Comparison of ENCODE assay signal across 1 cellular context in the genomic region with DNA sequence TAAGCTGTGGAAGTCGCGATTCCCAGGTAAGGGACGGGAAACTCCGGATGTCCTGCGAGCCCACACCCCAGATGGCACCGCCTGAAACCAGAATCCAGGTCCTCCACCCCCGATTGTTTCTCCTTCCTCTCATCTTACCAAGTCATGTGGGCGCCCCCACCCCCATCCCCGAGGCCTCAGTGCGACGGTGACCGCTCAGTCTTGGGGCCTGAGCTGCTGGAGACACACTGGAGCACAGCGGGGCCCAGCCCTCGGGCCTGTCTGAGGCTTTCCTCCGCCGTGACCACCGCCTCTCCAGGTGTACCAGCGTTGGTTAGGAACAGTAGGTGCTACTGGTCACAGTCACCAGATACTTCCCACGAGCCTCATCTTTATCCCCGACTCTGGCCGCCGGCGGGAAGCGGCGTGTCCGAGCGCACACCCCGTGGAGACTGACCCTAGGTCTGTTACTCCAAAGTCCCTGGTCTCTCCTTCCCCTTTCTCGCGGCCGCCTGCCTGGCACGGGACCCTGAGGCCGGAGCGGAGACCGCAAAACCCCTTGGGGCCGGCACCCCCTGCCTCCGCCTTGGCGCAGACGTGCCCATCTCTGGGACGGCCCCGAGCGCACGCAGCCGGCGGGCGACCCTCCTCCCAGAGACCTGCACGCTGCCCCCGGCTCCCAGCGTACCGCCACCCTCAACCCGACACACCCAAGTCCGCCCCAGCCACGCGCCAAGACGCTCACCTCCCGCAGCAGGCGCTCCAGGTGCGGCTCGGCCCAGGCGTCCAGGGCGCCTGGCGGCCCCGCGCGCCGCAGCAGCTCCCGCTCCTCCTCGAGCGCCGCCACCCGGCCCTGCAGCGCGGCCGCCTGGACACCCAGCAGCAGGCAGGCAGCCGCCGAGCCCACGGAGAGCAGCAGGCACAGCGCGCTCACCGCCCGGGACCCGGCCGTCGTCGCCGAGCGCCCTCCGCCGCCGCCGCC.
TF ChIP-seq lines count a peak whose summit lies in the region.

No MANE protein-coding gene starts in this region.

TF ChIP-seq in IMR-90, 13 proteins besides CTCF, POLR2A, EP300 and RAD21:
- TF ChIP-seq BHLHE40 (IDR thresholded peaks at IDR 0.05; ENCODE audit: low read depth, low read length) = no peak
- TF ChIP-seq, protein P1, sequence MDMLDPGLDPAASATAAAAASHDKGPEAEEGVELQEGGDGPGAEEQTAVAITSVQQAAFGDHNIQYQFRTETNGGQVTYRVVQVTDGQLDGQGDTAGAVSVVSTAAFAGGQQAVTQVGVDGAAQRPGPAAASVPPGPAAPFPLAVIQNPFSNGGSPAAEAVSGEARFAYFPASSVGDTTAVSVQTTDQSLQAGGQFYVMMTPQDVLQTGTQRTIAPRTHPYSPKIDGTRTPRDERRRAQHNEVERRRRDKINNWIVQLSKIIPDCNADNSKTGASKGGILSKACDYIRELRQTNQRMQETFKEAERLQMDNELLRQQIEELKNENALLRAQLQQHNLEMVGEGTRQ (IDR thresholded peaks at IDR 0.05; ENCODE audit: low read depth, low read length) = no peak
- no peak for TF ChIP-seq MAZ (IDR thresholded peaks at IDR 0.05; ENCODE audit: borderline replicate concordance, low read depth, low read length)
- TF ChIP-seq RCOR1 (IDR thresholded peaks at IDR 0.05; ENCODE audit: insufficient replicate concordance, low read length) = no peak
- TF ChIP-seq, protein P2, sequence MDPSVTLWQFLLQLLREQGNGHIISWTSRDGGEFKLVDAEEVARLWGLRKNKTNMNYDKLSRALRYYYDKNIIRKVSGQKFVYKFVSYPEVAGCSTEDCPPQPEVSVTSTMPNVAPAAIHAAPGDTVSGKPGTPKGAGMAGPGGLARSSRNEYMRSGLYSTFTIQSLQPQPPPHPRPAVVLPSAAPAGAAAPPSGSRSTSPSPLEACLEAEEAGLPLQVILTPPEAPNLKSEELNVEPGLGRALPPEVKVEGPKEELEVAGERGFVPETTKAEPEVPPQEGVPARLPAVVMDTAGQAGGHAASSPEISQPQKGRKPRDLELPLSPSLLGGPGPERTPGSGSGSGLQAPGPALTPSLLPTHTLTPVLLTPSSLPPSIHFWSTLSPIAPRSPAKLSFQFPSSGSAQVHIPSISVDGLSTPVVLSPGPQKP (IDR thresholded peaks at IDR 0.05; ENCODE audit: borderline replicate concordance, low read depth, low read length) = no peak
- no peak for TF ChIP-seq CHD1 (IDR thresholded peaks at IDR 0.05; ENCODE audit: low read depth, low read length)
- no peak for TF ChIP-seq MAFK (IDR thresholded peaks at IDR 0.05; ENCODE audit: low read depth, low read length)
- TF ChIP-seq CEBPB (IDR thresholded peaks at IDR 0.05; ENCODE audit: low read depth, low read length) = no peak
- TF ChIP-seq SMC3 (IDR thresholded peaks at IDR 0.05; ENCODE audit: low read depth, low read length) = no peak
- no peak for TF ChIP-seq NFE2L2 (IDR thresholded peaks at IDR 0.05; ENCODE audit: low read depth, low read length)
- no peak for TF ChIP-seq FOS (IDR thresholded peaks at IDR 0.05; ENCODE audit: low read depth, low read length)
- no peak for TF ChIP-seq RFX5 (IDR thresholded peaks at IDR 0.05; ENCODE audit: low read depth, low read length)
